In the genomic region with DNA sequence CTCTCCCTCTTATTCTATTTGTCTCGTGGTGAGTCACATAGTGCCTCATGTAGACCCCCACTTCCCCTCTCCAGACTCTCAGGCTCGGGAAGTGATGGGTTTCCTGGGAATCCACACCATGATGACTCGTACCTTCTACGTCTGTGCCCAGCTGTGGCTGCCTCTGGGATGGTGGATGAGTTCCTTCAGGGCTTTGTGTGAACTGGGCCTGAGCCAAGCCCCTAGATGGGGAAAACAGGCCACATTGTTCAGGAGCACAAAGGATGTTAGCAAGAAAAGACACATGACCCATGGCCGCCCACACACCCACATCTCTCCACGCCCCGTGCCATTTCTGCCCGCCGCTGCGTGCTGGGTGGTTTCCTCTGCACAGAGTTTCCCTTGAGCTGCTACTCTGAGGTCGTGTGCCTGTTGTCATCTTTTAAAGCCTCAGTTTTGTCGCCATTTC, we compare ENCODE assay signal across 8 cellular contexts. TPM values are rescaled to one million over a fixed set of nuclear protein-coding genes. Genes with fewer than 3 reads are reported as not detected.
A peak's percentile ranks its signal among the peaks of the same experiment; 100 is the strongest.
DNase-seq lines count a peak whose midpoint lies in the region; ATAC-seq and TF ChIP-seq lines count a peak whose summit lies in the region.

No MANE protein-coding gene starts in this region.

- no peaks in the 10 kb centered on the region for H3K9me3 ChIP-seq in mesenchymal stem cell (ENCODE audit: control insufficient read depth, low read length)

- H3K27me3 Mint-ChIP-seq in nephron progenitor cell (ENCODE audit: low read depth, poor library complexity): no peaks in the 10 kb centered on the region

- H3K4me3 Mint-ChIP-seq in nephron progenitor cell: no peak overlapping the region

- H3K4me1 Mint-ChIP-seq in nephron progenitor cell: peaks cover 10% of the 10 kb centered on the region

- H3K18ac ChIP-seq in mesenchymal stem cell (ENCODE audit: low read depth in 1 of 2, low read length in 2 of 2): no peak overlapping the region

- peaks cover 11% of the 10 kb centered on the region for H3K4me1 ChIP-seq in mesenchymal stem cell (ENCODE audit: control insufficient read depth, insufficient read depth, low read depth, low read length)

- no peak overlapping the region for H3K9ac ChIP-seq in mesenchymal stem cell (ENCODE audit: low read length)

- H2BK15ac ChIP-seq in mesenchymal stem cell (ENCODE audit: low read depth, poor library complexity, severe bottlenecking): no peak overlapping the region

- TF ChIP-seq CTCF in choroid plexus epithelial cell (conservative IDR thresholded peaks at IDR 0.05; ENCODE audit: low read depth, low read length) (no peak), nephron progenitor cell (IDR thresholded peaks at IDR 0.05) (no peak)

- H2AK5ac ChIP-seq in mesenchymal stem cell (ENCODE audit: low read length, severe bottlenecking): no peak overlapping the region

- H4K91ac ChIP-seq in mesenchymal stem cell (ENCODE audit: low read length): no peak overlapping the region

- no peak overlapping the region for H3K4ac ChIP-seq in mesenchymal stem cell (ENCODE audit: low read depth in 1 of 2, low read length in 2 of 2)

- no peak overlapping the region for H3K4me2 ChIP-seq in mesenchymal stem cell (ENCODE audit: low read length, poor library complexity, severe bottlenecking)

- H3K27ac Mint-ChIP-seq in nephron progenitor cell: no peak overlapping the region

- no peak overlapping the region for H3K14ac ChIP-seq in mesenchymal stem cell (ENCODE audit: low read length in 2 of 2)

- no peaks in the 10 kb centered on the region for H3K9me3 Mint-ChIP-seq in nephron progenitor cell

- no peaks in the 10 kb centered on the region for H3K36me3 ChIP-seq in mesenchymal stem cell (ENCODE audit: control insufficient read depth in 1 of 2, insufficient read depth in 2 of 2, low read depth in 1 of 2, low read length in 2 of 2)

- no peak overlapping the region for H2BK12ac ChIP-seq in mesenchymal stem cell (ENCODE audit: low read length in 2 of 2)

- no peak overlapping the region for H3K23ac ChIP-seq in mesenchymal stem cell (ENCODE audit: low read length in 2 of 2)

- ATAC-seq in GM18498 (IDR thresholded peaks at IDR 0.05; ENCODE audit: unreplicated experiment): peak; percentile 81
- ATAC-seq in HG03064 (IDR thresholded peaks at IDR 0.05; ENCODE audit: low read depth, unreplicated experiment): peak; percentile 52

- no peak overlapping the region for H2BK5ac ChIP-seq in mesenchymal stem cell (ENCODE audit: low read depth, low read length, poor library complexity, severe bottlenecking)

- H3K4me3 ChIP-seq in choroid plexus epithelial cell (ENCODE audit: low read depth, low read length): no peak overlapping the region
- H3K4me3 ChIP-seq in mesenchymal stem cell (ENCODE audit: insufficient read depth in 1 of 2, low read depth in 1 of 2, low read length in 2 of 2): no peak overlapping the region

- H4K8ac ChIP-seq in mesenchymal stem cell (ENCODE audit: low read length): no peak overlapping the region

- DNase-seq in activated CD4-positive, alpha-beta T cell treated with anti-CD3 and anti-CD28 coated beads for 48 hours: peak; percentile 85
- DNase-seq in choroid plexus epithelial cell (ENCODE audit: low read depth) (peak; percentile 44), mesenchymal stem cell (peak; percentile 90), NCI-H2029 treated with DMSO at 0.1 percent for 48 hours (lab: John Stamatoyannopoulos, UW) (no peak), nephron progenitor cell (no peak)
- DNase-seq in stimulated activated CD8-positive, alpha-beta memory T cell treated with anti-CD3 and anti-CD28 coated beads, Interleukin-7, amount 100 ng/mL, for 4 hours (ENCODE audit: low read depth in 2 of 2): peak; percentile 67 to 76

- peak overlapping the region; percentile 1 for H2AFZ ChIP-seq in mesenchymal stem cell (ENCODE audit: low read depth, low read length)

- H3K27ac ChIP-seq in mesenchymal stem cell (ENCODE audit: low read length, poor library complexity, severe bottlenecking): no peak overlapping the region

- no peaks in the 10 kb centered on the region for H3K36me3 Mint-ChIP-seq in nephron progenitor cell (ENCODE audit: low read depth)

- H2BK120ac ChIP-seq in mesenchymal stem cell (ENCODE audit: low read depth, low read length): no peak overlapping the region

- H3K79me1 ChIP-seq in mesenchymal stem cell (replicated peaks; ENCODE audit: low read length, poor library complexity, severe bottlenecking): no peaks in the 10 kb centered on the region

- H3K27me3 ChIP-seq in mesenchymal stem cell (ENCODE audit: control insufficient read depth in 1 of 2, insufficient read depth in 1 of 2, low read length in 2 of 2): no peaks in the 10 kb centered on the region

- WGBS in mesenchymal stem cell: 37% methylated on average over 12 of the region's 12 CpGs

RNA-seq across cellular contexts. Expression of a gene that starts 10.5 kb away (rescaled TPM):
- polyA plus RNA-seq in mesenchymal stem cell (2013, experiment 1 of 2): 3.3 TPM
- polyA plus RNA-seq in mesenchymal stem cell (2013, experiment 2 of 2): 3.6 TPM

RNA-seq across cellular contexts. Expression of a gene that starts 28.2 kb away (rescaled TPM):
- 26.2 TPM for polyA plus RNA-seq in mesenchymal stem cell (2013, experiment 1 of 2)
- polyA plus RNA-seq in mesenchymal stem cell (2013, experiment 2 of 2): 25.8 TPM

Comparison
In these comparisons a context has a peak if more than half of its experiments do, and no peak if none do; other contexts are left out.
1. DNase-seq: peak in activated CD4-positive, alpha-beta T cell treated with anti-CD3 and anti-CD28 coated beads for 48 hours (single experiment), choroid plexus epithelial cell (single experiment), mesenchymal stem cell (single experiment) and stimulated activated CD8-positive, alpha-beta memory T cell treated with anti-CD3 and anti-CD28 coated beads, Interleukin-7, amount 100 ng/mL, for 4 hours (2 of 2); none in NCI-H2029 treated with DMSO at 0.1 percent for 48 hours (single experiment) and nephron progenitor cell (single experiment).